Comparison of ENCODE assay signal across 16 cellular contexts in the genomic region with DNA sequence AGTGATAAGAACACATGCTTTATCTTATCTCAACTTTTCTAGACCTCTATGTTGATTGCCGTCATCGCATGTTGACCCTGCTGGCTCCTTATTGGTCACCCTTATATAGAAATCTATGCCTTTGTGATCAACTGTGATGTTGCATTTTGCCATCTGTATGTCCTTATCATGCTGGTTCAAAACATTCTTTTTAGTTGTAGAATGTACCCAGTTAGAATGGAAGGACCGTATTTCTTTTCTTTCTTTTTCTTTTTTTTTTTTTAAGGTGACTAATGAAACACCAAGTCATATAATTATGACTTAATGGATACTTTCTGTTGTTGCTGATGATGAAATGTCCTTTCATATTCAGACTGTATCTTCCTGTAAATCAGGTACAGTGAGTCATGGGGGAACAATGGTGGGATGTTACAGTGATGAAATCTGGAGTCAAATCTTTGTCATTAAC.
A peak's percentile ranks its signal among the peaks of the same experiment; 100 is the strongest.
DNase-seq lines count a peak whose midpoint lies in the region; ATAC-seq, FAIRE-seq and TF ChIP-seq lines count a peak whose summit lies in the region.
"Had no signal": no experiment of that assay in that cellular context is flagged by ENCODE, and none has a peak within 500 bp of the region (broad histone marks: within the 10 kb centered on the region; RNA-seq: fewer than 3 reads in every experiment).

No MANE protein-coding gene starts in this region.

- peaks cover 3% of the 10 kb centered on the region for H3K9me3 Mint-ChIP-seq in mesothelial cell of epicardium
- H3K9me3 Mint-ChIP-seq: activated naive CD4-positive, alpha-beta T cell treated with anti-CD3 and anti-CD28 coated beads, Interleukin-2, amount 50 U/mL, for 24 hours had no signal

- intact Hi-C loops in K562 (cut with micrococcal nuclease) = no loop called here

- peak; percentile 51 for DNase-seq in GM23248
- DNase-seq in HPDE6-E6E7 (ENCODE audit: extremely low spot score) = peak; percentile 65
- DNase-seq in K562 (ENCODE audit: extremely low read depth in 1 of 4, low spot score in 3 of 4) = no peak
- peak; percentile 44 for DNase-seq in kidney tubule cell (ENCODE audit: low spot score)
- DNase-seq in mesothelial cell of epicardium (ENCODE audit: low spot score in 2 of 2, unreplicated experiment in 2 of 2) = no peak
- no peak for DNase-seq in T-helper 9 cell
- DNase-seq: activated CD4-positive, CD25-positive, alpha-beta regulatory T cell; glutamatergic neuron; NCI-H2029; NCI-H526 treated with DMSO at 0.1 percent for 48 hours; retina; RPMI8226; stimulated activated CD4-positive, alpha-beta T cell treated with anti-CD3 and anti-CD28 coated beads, Interleukin-1b, Interleukin-23, amount 100 ng/mL, for 48 hours had no signal

- no peak overlapping the region for H3K27ac Mint-ChIP-seq in mesothelial cell of epicardium

- no peak for FAIRE-seq in K562 (lab: Jason Lieb, UNC)
- FAIRE-seq: islet of Langerhans had no signal

- peaks cover 17% of the 10 kb centered on the region for H3F3A ChIP-seq in GM23248 (ENCODE audit: insufficient read depth)

- TF ChIP-seq CTCF in K562 (IDR thresholded peaks at IDR 0.05 in 2 of 3, conservative IDR thresholded peaks at IDR 0.05 in 1 of 3; ENCODE audit: insufficient read depth in 2 of 3, low read depth in 1 of 3, low read length in 3 of 3) (no peak), mesothelial cell of epicardium (IDR thresholded peaks at IDR 0.05; ENCODE audit: unreplicated experiment) (no peak)

- H3K9ac ChIP-seq in GM23248 = no peak overlapping the region
- H3K9ac ChIP-seq in K562 (ENCODE audit: insufficient read depth in 1 of 2, low read depth in 2 of 2, low read length in 2 of 2) = no peak overlapping the region

- no peaks in the 10 kb centered on the region for H3K79me2 ChIP-seq in GM23248 (ENCODE audit: insufficient read depth)
- no peaks in the 10 kb centered on the region for H3K79me2 ChIP-seq in K562 (ENCODE audit: control insufficient read depth, insufficient read depth, low read length)

- H3K27me3 Mint-ChIP-seq in mesothelial cell of epicardium (ENCODE audit: low read depth) = no peaks in the 10 kb centered on the region

- BruUV-seq in K562 (replicated peaks; lab: Mats Ljungman, UMichigan) = no TSS peak

- H3K4me3 Mint-ChIP-seq in mesothelial cell of epicardium = no peak overlapping the region
- H3K4me3 Mint-ChIP-seq: activated naive CD4-positive, alpha-beta T cell treated with anti-CD3 and anti-CD28 coated beads, Interleukin-2, amount 50 U/mL, for 24 hours had no signal

- POLR2A ChIA-PET in K562 (lab: Yijun Ruan, JAX) = interaction anchor here (1.0 to 4.5 kb wide), 2 partner anchors 14 to 146 kb away, joined by 3 to 41 read pairs; a partner anchor contains a TSS

- H4K20me1 ChIP-seq in GM23248 (ENCODE audit: insufficient read depth) (no peaks in the 10 kb centered on the region), K562 (replicated peaks; ENCODE audit: control insufficient read depth, insufficient read depth, low read length) (no peaks in the 10 kb centered on the region)

- no peak overlapping the region for H3K4me2 ChIP-seq in GM23248 (ENCODE audit: unreplicated experiment)
- peak overlapping the region; percentile 72; the same call in 1 of the 2 replicates for H3K4me2 ChIP-seq in K562 (ENCODE audit: insufficient read depth, low read length)

- no peak for TF ChIP-seq EP300 in K562 (IDR thresholded peaks at IDR 0.05; ENCODE audit: low read length)

- H3K27ac ChIP-seq in GM23248 = no peak overlapping the region
- no peak overlapping the region; the same call in 2 of the 3 replicates for H3K27ac ChIP-seq in K562 (ENCODE audit: extremely low read depth, low read depth, low read length)

- peaks cover 38% of the 10 kb centered on the region for H3K4me1 Mint-ChIP-seq in mesothelial cell of epicardium

- CTCF ChIA-PET in K562 (lab: Yijun Ruan, JAX; ENCODE audit: low intra/inter-chr PET ratio) = no interaction called here

- ATAC-seq in K562 = no peak
- ATAC-seq in HG02981 (IDR thresholded peaks at IDR 0.05; ENCODE audit: unreplicated experiment) = no peak

- H3K27me3 ChIP-seq in GM23248 (replicated peaks; ENCODE audit: insufficient read depth) (no peaks in the 10 kb centered on the region), K562 (ENCODE audit: control insufficient read depth in 2 of 2, insufficient read depth in 2 of 2, low read length in 2 of 2) (no peaks in the 10 kb centered on the region)

- H3K9me3 ChIP-seq in GM23248 (ENCODE audit: low read depth) = no peaks in the 10 kb centered on the region
- 0 out of 2 replicates have a peak, but pooled peaks cover 3% of the 10 kb centered on the region for H3K9me3 ChIP-seq in K562 (replicated peaks; ENCODE audit: control insufficient read depth, insufficient read depth, low read depth, low read length)

- H3K36me3 ChIP-seq in GM23248 (ENCODE audit: low read depth) = no peaks in the 10 kb centered on the region
- no peaks in the 10 kb centered on the region for H3K36me3 ChIP-seq in K562 (ENCODE audit: control insufficient read depth, insufficient read depth, low read length)

- no peak for TF ChIP-seq RAD21 in K562 (CRISPR knock-in tag; conservative IDR thresholded peaks at IDR 0.05 in 1 of 2, IDR thresholded peaks at IDR 0.05 in 1 of 2)

- in situ Hi-C loops in GM23248 (cut with MboI) = no loop called here
- in situ Hi-C loops in K562 (cut with MboI) = no loop called here

- 83 to 84% methylated on average over 3 of the region's 3 CpGs for WGBS in GM23248 (ENCODE audit: low coverage in 1 of 2, low lambda C conversion rate in 2 of 2, missing lambda C conversion rate in 2 of 2), 2 experiments
- 23% methylated on average over 3 of the region's 3 CpGs for WGBS in K562 (ENCODE audit: insufficient coverage, low coverage, missing lambda C conversion rate)

- H3K36me3 Mint-ChIP-seq in mesothelial cell of epicardium = no peaks in the 10 kb centered on the region
- H3K36me3 Mint-ChIP-seq: activated naive CD4-positive, alpha-beta T cell treated with anti-CD3 and anti-CD28 coated beads, Interleukin-2, amount 50 U/mL, for 24 hours had no signal

- no peak overlapping the region for H3K4me3 ChIP-seq in GM23248
- no peak overlapping the region for H3K4me3 ChIP-seq in K562

- H2AFZ ChIP-seq in GM23248 (no peak overlapping the region), K562 (ENCODE audit: low read depth, low read length) (peak overlapping the region; percentile 72; the same call in 1 of the 2 replicates)

- H3K9me2 ChIP-seq in GM23248 (ENCODE audit: insufficient read depth) = no peaks in the 10 kb centered on the region

- no peak for TF ChIP-seq POLR2A in K562 (conservative IDR thresholded peaks at IDR 0.05)

- peaks cover 23% of the 10 kb centered on the region for H3K4me1 ChIP-seq in GM23248 (ENCODE audit: insufficient read depth)
- H3K4me1 ChIP-seq in K562 (replicated peaks in 1 of 2; ENCODE audit: control insufficient read depth in 2 of 2, insufficient read depth in 2 of 2, low read length in 2 of 2) = peaks cover 11 to 43% of the 10 kb centered on the region in 2 experiments; a peak in 4 of 5 replicates

- no peaks in the 10 kb centered on the region for H3K9me1 ChIP-seq in K562 (ENCODE audit: control insufficient read depth, insufficient read depth, low read length)

TF ChIP-seq in K562, 482 proteins besides CTCF, POLR2A, EP300 and RAD21 (continues in another document):
- TF ChIP-seq JUN (IDR thresholded peaks at IDR 0.05; ENCODE audit: borderline replicate concordance, low read depth, low read length) (peak; percentile 68; the same call in 1 of the 2 replicates), JUN (CRISPR knock-in tag; IDR thresholded peaks at IDR 0.05; ENCODE audit: borderline replicate concordance) (no peak), ZNF143 (CRISPR knock-in tag; IDR thresholded peaks at IDR 0.05) (no peak), NUFIP1 (IDR thresholded peaks at IDR 0.05; ENCODE audit: partially characterized antibody) (no peak), CBX1 (IDR thresholded peaks at IDR 0.05; ENCODE audit: low read depth) (no peak), RBM15 (IDR thresholded peaks at IDR 0.05; ENCODE audit: insufficient read depth, low read length) (no peak), FOSL1 (tag; conservative IDR thresholded peaks at IDR 0.05) (peak; percentile 72), DNMT1 (IDR thresholded peaks at IDR 0.05) (peak; percentile 70; the same call in 1 of the 2 replicates), ZNF668 (CRISPR knock-in tag; IDR thresholded peaks at IDR 0.05) (no peak), SRSF1 (IDR thresholded peaks at IDR 0.05; ENCODE audit: low read depth, low read length) (no peak), MCM5 (IDR thresholded peaks at IDR 0.05; ENCODE audit: low read depth) (no peak), LEF1 (IDR thresholded peaks at IDR 0.05) (peak; percentile 50; the same call in 1 of the 2 replicates), PML (IDR thresholded peaks at IDR 0.05; ENCODE audit: low read length) (no peak), MYBL2 (IDR thresholded peaks at IDR 0.05; ENCODE audit: low read depth) (no peak), MYBL2 (CRISPR knock-in tag; IDR thresholded peaks at IDR 0.05; ENCODE audit: borderline replicate concordance) (no peak), ZKSCAN1 (IDR thresholded peaks at IDR 0.05; ENCODE audit: low read depth, low read length) (no peak), ZNF766 (CRISPR knock-in tag; conservative IDR thresholded peaks at IDR 0.05) (no peak), ARID1B (IDR thresholded peaks at IDR 0.05) (peak; percentile 44), ZNF644 (tag; IDR thresholded peaks at IDR 0.05; ENCODE audit: low read depth) (no peak)
- TF ChIP-seq, protein P1, sequence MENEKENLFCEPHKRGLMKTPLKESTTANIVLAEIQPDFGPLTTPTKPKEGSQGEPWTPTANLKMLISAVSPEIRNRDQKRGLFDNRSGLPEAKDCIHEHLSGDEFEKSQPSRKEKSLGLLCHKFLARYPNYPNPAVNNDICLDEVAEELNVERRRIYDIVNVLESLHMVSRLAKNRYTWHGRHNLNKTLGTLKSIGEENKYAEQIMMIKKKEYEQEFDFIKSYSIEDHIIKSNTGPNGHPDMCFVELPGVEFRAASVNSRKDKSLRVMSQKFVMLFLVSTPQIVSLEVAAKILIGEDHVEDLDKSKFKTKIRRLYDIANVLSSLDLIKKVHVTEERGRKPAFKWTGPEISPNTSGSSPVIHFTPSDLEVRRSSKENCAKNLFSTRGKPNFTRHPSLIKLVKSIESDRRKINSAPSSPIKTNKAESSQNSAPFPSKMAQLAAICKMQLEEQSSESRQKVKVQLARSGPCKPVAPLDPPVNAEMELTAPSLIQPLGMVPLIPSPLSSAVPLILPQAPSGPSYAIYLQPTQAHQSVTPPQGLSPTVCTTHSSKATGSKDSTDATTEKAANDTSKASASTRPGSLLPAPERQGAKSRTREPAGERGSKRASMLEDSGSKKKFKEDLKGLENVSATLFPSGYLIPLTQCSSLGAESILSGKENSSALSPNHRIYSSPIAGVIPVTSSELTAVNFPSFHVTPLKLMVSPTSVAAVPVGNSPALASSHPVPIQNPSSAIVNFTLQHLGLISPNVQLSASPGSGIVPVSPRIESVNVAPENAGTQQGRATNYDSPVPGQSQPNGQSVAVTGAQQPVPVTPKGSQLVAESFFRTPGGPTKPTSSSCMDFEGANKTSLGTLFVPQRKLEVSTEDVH (IDR thresholded peaks at IDR 0.05; ENCODE audit: low read depth, partially characterized antibody) = no peak

Comparison
In these comparisons a context has a peak if more than half of its experiments do, and no peak if none do; other contexts are left out.
1. DNase-seq: peak in GM23248 (single experiment), HPDE6-E6E7 (single experiment) and kidney tubule cell (single experiment); none in K562 (0 of 4), mesothelial cell of epicardium (0 of 2) and T-helper 9 cell (single experiment).